Comparison of ENCODE assay signal across 8 cellular contexts in genomic region chr4:165874799-165875371, GRCh38. TPM values are rescaled to one million over a fixed set of nuclear protein-coding genes. Genes with fewer than 3 reads are reported as not detected.
DNase-seq lines count a peak whose midpoint lies in the region; ATAC-seq and TF ChIP-seq lines count a peak whose summit lies in the region.

No MANE protein-coding gene starts in this region.

- H3K9me3 ChIP-seq in WERI-Rb-1 (ENCODE audit: severe bottlenecking) (no peaks in the 10 kb centered on the region), psoas muscle (no peaks in the 10 kb centered on the region)

- H3K36me3 ChIP-seq in WERI-Rb-1 (no peaks in the 10 kb centered on the region), psoas muscle (ENCODE audit: insufficient read depth in 1 of 2, low read depth in 1 of 2) (no peaks in the 10 kb centered on the region)

- H3K27ac ChIP-seq in WERI-Rb-1: no peak overlapping the region
- H3K27ac ChIP-seq in psoas muscle: no peak overlapping the region

- H3K4me3 ChIP-seq in WERI-Rb-1 (ENCODE audit: low read depth, low read length) (peak overlapping the region; percentile 51), psoas muscle (peak overlapping the region; percentile 65)

- intact Hi-C loops in left ventricle myocardium superior (cut with micrococcal nuclease): no loop called here
- intact Hi-C loops in psoas muscle (cut with DNase I): loop anchor here in 1 of 2 donors (10.0 kb wide), 1 partner anchor 220 kb away; no protein-coding TSS in a partner anchor

- peaks cover 38% of the 10 kb centered on the region for H3K27me3 ChIP-seq in WERI-Rb-1 (ENCODE audit: insufficient read depth, low read depth, severe bottlenecking)
- H3K27me3 ChIP-seq in psoas muscle (ENCODE audit: insufficient read depth in 3 of 3, low read length in 2 of 3): peaks cover 0 to 54% (median 0%) of the 10 kb centered on the region in 3 donors

- WGBS in psoas muscle, 3 donors: 3 to 5% (median 4%) methylated on average over 37 of the region's 37 CpGs

- no peak for TF ChIP-seq CTCF in WERI-Rb-1 (IDR thresholded peaks at IDR 0.05; ENCODE audit: low read depth, low read length)
- no peak for TF ChIP-seq CTCF in psoas muscle (IDR thresholded peaks at IDR 0.05)

- no peaks in the 10 kb centered on the region for H3K4me1 ChIP-seq in psoas muscle

- peak; percentile 66 for ATAC-seq in left ventricle myocardium superior
- ATAC-seq in psoas muscle: peak in 3 of 4 donors; percentile 37 to 61 (median 50)
- no peak for ATAC-seq in GM19452 (IDR thresholded peaks at IDR 0.05; ENCODE audit: unreplicated experiment)

- peak; percentile 5 for DNase-seq in ELR (ENCODE audit: low read depth)
- peak; percentile 46 for DNase-seq in WERI-Rb-1
- DNase-seq in left ventricle myocardium superior: peak; percentile 56
- peak; percentile 17 to 51 for DNase-seq in psoas muscle
- DNase-seq in superior temporal gyrus (ENCODE audit: extremely low spot score): no peak
- DNase-seq in GM03348 (ENCODE audit: low spot score): no peak
- DNase-seq in NCI-H524 treated with DMSO at 0.1 percent for 48 hours (lab: John Stamatoyannopoulos, UW): no peak

RNA-seq across cellular contexts. Expression of gene TLL1, which starts 1.8 kb away (rescaled TPM):
- total RNA-seq in left ventricle myocardium superior (0.74 TPM), psoas muscle (under 1 TPM; 0.54 to 0.89 (median 0.79) TPM)
- polyA plus RNA-seq in psoas muscle: under 1 TPM; 0.23 to 0.42 (median 0.24) TPM

Comparison
In these comparisons a context has a peak if more than half of its experiments do, and no peak if none do; other contexts are left out.
1. DNase-seq: peak in ELR (single experiment), WERI-Rb-1 (single experiment), left ventricle myocardium superior (single experiment) and psoas muscle (2 of 2); none in superior temporal gyrus (single experiment), GM03348 (single experiment) and NCI-H524 treated with DMSO at 0.1 percent for 48 hours (single experiment).